ENCODE assay signal across 25 cellular contexts in the genomic region with DNA sequence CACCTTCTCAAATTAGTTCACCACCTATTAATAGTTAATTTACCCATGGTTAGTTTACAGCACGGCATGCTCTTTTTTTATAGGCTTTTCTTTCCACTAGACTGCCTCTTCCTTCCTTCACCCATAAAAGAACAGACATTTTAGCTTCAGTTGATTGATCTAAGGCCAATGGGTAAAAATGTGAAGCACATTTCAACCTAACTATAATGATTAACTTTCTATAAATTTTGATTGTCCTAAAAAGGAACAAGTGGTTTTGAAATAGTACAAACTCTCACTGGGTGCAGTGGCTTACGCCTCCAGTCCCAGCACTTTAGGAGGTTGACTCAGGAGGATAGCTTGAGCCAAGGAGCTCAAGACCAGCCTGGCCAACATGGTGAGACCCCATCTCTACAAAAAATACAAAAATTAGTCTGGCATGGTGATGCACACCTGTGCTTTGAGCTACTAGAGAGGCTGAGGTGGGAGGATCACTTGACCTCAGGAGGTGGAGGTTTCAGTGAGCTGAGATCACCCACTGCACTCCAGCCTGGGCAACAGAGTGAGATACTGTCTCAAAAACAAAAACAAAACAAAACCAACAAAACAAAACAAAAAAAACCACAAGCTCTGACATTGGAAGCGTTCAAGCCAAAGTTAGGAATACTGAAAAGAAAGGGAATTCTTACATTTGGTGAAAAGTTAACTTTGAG.
"Had no signal": no experiment of that assay in that cellular context is flagged by ENCODE, and none has a peak within 500 bp of the region (broad histone marks: within the 10 kb centered on the region; RNA-seq: fewer than 3 reads in every experiment).

No MANE protein-coding gene starts in this region.

- ATAC-seq: activated T-cell treated with anti-CD3 and anti-CD28 coated beads, Interleukin-2, amount 50 U/mL, for 72 hours; gastroesophageal sphincter; left cardiac atrium; psoas muscle; sciatic nerve; stimulated activated naive CD8-positive, alpha-beta T cell treated with anti-CD3 and anti-CD28 coated beads, Interleukin-15, amount 100 ng/mL, for 72 hours; T-helper 17 cell had no signal

- DNase-seq: activated CD4-positive, alpha-beta T cell treated with anti-CD3 and anti-CD28 coated beads for 1 hour; activated CD8-positive, alpha-beta memory T cell treated with anti-CD3 and anti-CD28 coated beads for 24 hours; activated CD8-positive, alpha-beta memory T cell treated with anti-CD3 and anti-CD28 coated beads, Interleukin-2, amount 50 U/mL, for 48 hours; activated effector memory CD4-positive, alpha-beta T cell treated with anti-CD3 and anti-CD28 coated beads, Interleukin-2, amount 50 U/mL, for 16 hours; activated naive CD4-positive, alpha-beta T cell treated with anti-CD3 and anti-CD28 coated beads, Interleukin-2, amount 50 U/mL, for 16 hours; activated T-cell treated with anti-CD3 and anti-CD28 coated beads, Interleukin-2, amount 50 U/mL, for 72 hours; cortex of kidney; effector CD4-positive, alpha-beta T cell; immature natural killer cell; left cardiac atrium; mammary epithelial cell; psoas muscle; stimulated activated CD4-positive, alpha-beta T cell treated with anti-CD3 and anti-CD28 coated beads, Interleukin-4, amount 100 ng/mL, for 1 hour; stimulated activated naive CD8-positive, alpha-beta T cell treated with anti-CD3 and anti-CD28 coated beads, Interleukin-15, amount 100 ng/mL, for 72 hours; T-helper 17 cell; trophoblast cell; WERI-Rb-1 had no signal

- H3K9me3 ChIP-seq: ascending aorta, breast epithelium, esophagus muscularis mucosa, gastroesophageal sphincter, psoas muscle, suprapubic skin, vagina had no signal

- H3K36me3 Mint-ChIP-seq: immature natural killer cell had no signal

- H3K4me2 ChIP-seq: smooth muscle cell had no signal

- H3K9me3 Mint-ChIP-seq: activated T-cell treated with anti-CD3 and anti-CD28 coated beads, Interleukin-2, amount 50 U/mL, for 72 hours had no signal

- H3K27ac ChIP-seq: ascending aorta, breast epithelium, esophagus muscularis mucosa, gastroesophageal sphincter, psoas muscle, suprapubic skin, vagina, WERI-Rb-1 had no signal

- H3K4me1 ChIP-seq: ascending aorta, breast epithelium, esophagus muscularis mucosa, gastroesophageal sphincter, psoas muscle, suprapubic skin had no signal

- H3K4me3 Mint-ChIP-seq: activated T-cell treated with anti-CD3 and anti-CD28 coated beads, Interleukin-2, amount 50 U/mL, for 72 hours; immature natural killer cell; stimulated activated naive CD8-positive, alpha-beta T cell treated with anti-CD3 and anti-CD28 coated beads, Interleukin-15, amount 100 ng/mL, for 72 hours; T-helper 17 cell had no signal

- H3K36me3 ChIP-seq: ascending aorta, breast epithelium, esophagus muscularis mucosa, gastroesophageal sphincter, suprapubic skin, vagina, WERI-Rb-1 had no signal

- H3K27ac Mint-ChIP-seq: activated T-cell treated with anti-CD3 and anti-CD28 coated beads, Interleukin-2, amount 50 U/mL, for 72 hours; immature natural killer cell; stimulated activated naive CD8-positive, alpha-beta T cell treated with anti-CD3 and anti-CD28 coated beads, Interleukin-15, amount 100 ng/mL, for 72 hours; T-helper 17 cell had no signal

- H3K27me3 ChIP-seq: ascending aorta, breast epithelium, esophagus muscularis mucosa, gastroesophageal sphincter, suprapubic skin, vagina had no signal

- H3K27me3 Mint-ChIP-seq: stimulated activated naive CD8-positive, alpha-beta T cell treated with anti-CD3 and anti-CD28 coated beads, Interleukin-15, amount 100 ng/mL, for 72 hours; T-helper 17 cell had no signal

- H3K4me1 Mint-ChIP-seq: immature natural killer cell; stimulated activated naive CD8-positive, alpha-beta T cell treated with anti-CD3 and anti-CD28 coated beads, Interleukin-15, amount 100 ng/mL, for 72 hours; T-helper 17 cell had no signal

- H3K4me3 ChIP-seq: ascending aorta, breast epithelium, esophagus muscularis mucosa, gastroesophageal sphincter, psoas muscle, smooth muscle cell, suprapubic skin, vagina had no signal
